Comparison of ENCODE assay signal across 1 cellular context in genomic region chr3:189974372-189974771, GRCh38.
TF ChIP-seq lines count a peak whose summit lies in the region.

No MANE protein-coding gene starts in this region.

TF ChIP-seq in WTC11, 78 proteins besides CTCF, POLR2A, EP300 and RAD21 (continued from another document):
- TF ChIP-seq, protein P1, sequence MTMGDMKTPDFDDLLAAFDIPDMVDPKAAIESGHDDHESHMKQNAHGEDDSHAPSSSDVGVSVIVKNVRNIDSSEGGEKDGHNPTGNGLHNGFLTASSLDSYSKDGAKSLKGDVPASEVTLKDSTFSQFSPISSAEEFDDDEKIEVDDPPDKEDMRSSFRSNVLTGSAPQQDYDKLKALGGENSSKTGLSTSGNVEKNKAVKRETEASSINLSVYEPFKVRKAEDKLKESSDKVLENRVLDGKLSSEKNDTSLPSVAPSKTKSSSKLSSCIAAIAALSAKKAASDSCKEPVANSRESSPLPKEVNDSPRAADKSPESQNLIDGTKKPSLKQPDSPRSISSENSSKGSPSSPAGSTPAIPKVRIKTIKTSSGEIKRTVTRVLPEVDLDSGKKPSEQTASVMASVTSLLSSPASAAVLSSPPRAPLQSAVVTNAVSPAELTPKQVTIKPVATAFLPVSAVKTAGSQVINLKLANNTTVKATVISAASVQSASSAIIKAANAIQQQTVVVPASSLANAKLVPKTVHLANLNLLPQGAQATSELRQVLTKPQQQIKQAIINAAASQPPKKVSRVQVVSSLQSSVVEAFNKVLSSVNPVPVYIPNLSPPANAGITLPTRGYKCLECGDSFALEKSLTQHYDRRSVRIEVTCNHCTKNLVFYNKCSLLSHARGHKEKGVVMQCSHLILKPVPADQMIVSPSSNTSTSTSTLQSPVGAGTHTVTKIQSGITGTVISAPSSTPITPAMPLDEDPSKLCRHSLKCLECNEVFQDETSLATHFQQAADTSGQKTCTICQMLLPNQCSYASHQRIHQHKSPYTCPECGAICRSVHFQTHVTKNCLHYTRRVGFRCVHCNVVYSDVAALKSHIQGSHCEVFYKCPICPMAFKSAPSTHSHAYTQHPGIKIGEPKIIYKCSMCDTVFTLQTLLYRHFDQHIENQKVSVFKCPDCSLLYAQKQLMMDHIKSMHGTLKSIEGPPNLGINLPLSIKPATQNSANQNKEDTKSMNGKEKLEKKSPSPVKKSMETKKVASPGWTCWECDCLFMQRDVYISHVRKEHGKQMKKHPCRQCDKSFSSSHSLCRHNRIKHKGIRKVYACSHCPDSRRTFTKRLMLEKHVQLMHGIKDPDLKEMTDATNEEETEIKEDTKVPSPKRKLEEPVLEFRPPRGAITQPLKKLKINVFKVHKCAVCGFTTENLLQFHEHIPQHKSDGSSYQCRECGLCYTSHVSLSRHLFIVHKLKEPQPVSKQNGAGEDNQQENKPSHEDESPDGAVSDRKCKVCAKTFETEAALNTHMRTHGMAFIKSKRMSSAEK (CRISPR knock-in tag; IDR thresholded peaks at IDR 0.05; ENCODE audit: borderline replicate concordance): no peak
- TF ChIP-seq TEAD4 (CRISPR knock-in tag; IDR thresholded peaks at IDR 0.05) (no peak), SMAD3 (CRISPR knock-in tag; IDR thresholded peaks at IDR 0.05; ENCODE audit: borderline replicate concordance) (no peak), ZNF219 (CRISPR knock-in tag; IDR thresholded peaks at IDR 0.05; ENCODE audit: borderline replicate concordance) (no peak), USF2 (CRISPR knock-in tag; IDR thresholded peaks at IDR 0.05) (no peak), NR3C1 (CRISPR knock-in tag; conservative IDR thresholded peaks at IDR 0.05; ENCODE audit: low read depth) (no peak), ZSCAN18 (CRISPR knock-in tag; IDR thresholded peaks at IDR 0.05) (no peak), GTF2I (CRISPR knock-in tag; conservative IDR thresholded peaks at IDR 0.05) (no peak), ZNF423 (CRISPR knock-in tag; IDR thresholded peaks at IDR 0.05) (no peak), IRF1 (CRISPR knock-in tag; IDR thresholded peaks at IDR 0.05) (no peak), ZNF281 (CRISPR knock-in tag; IDR thresholded peaks at IDR 0.05) (no peak), CBFB (CRISPR knock-in tag; IDR thresholded peaks at IDR 0.05; ENCODE audit: low read depth) (no peak), PRDM15 (CRISPR knock-in tag; IDR thresholded peaks at IDR 0.05) (no peak)
- TF ChIP-seq, protein P2, sequence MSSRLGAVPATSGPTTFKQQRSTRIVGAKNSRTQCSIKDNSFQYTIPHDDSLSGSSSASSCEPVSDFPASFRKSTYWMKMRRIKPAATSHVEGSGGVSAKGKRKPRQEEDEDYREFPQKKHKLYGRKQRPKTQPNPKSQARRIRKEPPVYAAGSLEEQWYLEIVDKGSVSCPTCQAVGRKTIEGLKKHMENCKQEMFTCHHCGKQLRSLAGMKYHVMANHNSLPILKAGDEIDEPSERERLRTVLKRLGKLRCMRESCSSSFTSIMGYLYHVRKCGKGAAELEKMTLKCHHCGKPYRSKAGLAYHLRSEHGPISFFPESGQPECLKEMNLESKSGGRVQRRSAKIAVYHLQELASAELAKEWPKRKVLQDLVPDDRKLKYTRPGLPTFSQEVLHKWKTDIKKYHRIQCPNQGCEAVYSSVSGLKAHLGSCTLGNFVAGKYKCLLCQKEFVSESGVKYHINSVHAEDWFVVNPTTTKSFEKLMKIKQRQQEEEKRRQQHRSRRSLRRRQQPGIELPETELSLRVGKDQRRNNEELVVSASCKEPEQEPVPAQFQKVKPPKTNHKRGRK (CRISPR knock-in tag; IDR thresholded peaks at IDR 0.05; ENCODE audit: borderline replicate concordance): no peak
- TF ChIP-seq, protein P3, sequence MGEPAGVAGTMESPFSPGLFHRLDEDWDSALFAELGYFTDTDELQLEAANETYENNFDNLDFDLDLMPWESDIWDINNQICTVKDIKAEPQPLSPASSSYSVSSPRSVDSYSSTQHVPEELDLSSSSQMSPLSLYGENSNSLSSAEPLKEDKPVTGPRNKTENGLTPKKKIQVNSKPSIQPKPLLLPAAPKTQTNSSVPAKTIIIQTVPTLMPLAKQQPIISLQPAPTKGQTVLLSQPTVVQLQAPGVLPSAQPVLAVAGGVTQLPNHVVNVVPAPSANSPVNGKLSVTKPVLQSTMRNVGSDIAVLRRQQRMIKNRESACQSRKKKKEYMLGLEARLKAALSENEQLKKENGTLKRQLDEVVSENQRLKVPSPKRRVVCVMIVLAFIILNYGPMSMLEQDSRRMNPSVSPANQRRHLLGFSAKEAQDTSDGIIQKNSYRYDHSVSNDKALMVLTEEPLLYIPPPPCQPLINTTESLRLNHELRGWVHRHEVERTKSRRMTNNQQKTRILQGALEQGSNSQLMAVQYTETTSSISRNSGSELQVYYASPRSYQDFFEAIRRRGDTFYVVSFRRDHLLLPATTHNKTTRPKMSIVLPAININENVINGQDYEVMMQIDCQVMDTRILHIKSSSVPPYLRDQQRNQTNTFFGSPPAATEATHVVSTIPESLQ (CRISPR knock-in tag; IDR thresholded peaks at IDR 0.05): no peak
